Comparison of ENCODE assay signal across 1 cellular context in genomic region chr6:169271158-169271936, GRCh38.
TF ChIP-seq lines count a peak whose summit lies in the region.

No MANE protein-coding gene starts in this region.

TF ChIP-seq in SK-N-SH, 30 proteins besides CTCF, POLR2A, EP300 and RAD21 (continued from another document):
- TF ChIP-seq, protein P1, sequence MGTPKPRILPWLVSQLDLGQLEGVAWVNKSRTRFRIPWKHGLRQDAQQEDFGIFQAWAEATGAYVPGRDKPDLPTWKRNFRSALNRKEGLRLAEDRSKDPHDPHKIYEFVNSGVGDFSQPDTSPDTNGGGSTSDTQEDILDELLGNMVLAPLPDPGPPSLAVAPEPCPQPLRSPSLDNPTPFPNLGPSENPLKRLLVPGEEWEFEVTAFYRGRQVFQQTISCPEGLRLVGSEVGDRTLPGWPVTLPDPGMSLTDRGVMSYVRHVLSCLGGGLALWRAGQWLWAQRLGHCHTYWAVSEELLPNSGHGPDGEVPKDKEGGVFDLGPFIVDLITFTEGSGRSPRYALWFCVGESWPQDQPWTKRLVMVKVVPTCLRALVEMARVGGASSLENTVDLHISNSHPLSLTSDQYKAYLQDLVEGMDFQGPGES (IDR thresholded peaks at IDR 0.05; ENCODE audit: low read depth, low read length), result no peak
